8 cellular contexts compared by ENCODE assay signal in the genomic region with DNA sequence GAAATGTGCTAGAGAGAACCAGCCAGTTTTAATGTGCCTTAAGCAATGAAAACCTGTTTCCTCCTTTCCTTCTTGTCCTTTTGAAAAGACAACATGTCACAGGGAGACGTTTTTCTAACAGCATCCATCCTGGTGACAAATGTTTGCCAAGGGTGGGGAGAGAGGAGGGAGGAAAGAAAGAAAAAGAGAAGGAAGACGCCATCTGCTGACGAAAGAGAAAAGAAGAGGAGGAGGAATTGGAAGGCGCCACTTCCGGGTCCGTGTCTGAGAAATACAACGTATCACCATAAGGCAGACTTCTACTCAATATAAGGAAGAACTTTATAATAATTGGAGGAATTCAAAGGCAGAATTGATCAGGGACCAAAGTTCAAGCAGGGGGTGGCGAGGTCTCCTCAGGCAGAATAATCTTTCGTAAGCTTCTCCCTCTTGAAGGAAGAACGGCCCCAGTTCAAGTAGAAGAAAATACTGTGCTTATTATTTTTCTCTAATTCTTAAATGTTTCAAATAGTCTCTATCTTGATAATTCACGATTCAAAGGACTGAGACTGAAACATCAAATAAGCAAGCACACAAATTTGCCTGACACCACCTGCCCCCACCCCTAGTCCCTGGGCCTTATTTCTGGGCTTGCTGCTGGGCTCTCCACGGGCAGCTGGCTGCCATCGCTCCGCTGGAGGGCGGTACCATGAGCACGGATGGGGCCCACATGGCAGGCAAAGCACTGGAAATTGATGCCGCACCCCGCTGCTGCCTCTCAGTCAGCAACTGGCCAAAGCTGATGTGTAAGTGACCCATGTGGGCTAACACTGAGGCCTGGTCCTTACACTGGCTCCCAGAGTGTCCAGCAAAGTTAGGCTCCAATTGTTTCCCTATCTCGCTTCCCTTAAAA.
DNase-seq lines count a peak whose midpoint lies in the region; ATAC-seq and TF ChIP-seq lines count a peak whose summit lies in the region.

No MANE protein-coding gene starts in this region.

- H2AFZ ChIP-seq in OCI-LY7 (ENCODE audit: low read length) (no peak overlapping the region; the same call in 1 of the 2 replicates), osteoblast (ENCODE audit: low read length) (peak overlapping the region; percentile 63)

- H3K36me3 ChIP-seq in OCI-LY7 (ENCODE audit: insufficient read depth, low read length), result peaks cover 7% of the 10 kb centered on the region
- peaks cover 1% of the 10 kb centered on the region for H3K36me3 ChIP-seq in osteoblast (ENCODE audit: insufficient read depth, low read length)

- H3K9me3 ChIP-seq in OCI-LY7 (ENCODE audit: low read length) (no peaks in the 10 kb centered on the region), osteoblast (ENCODE audit: low read depth, low read length) (no peaks in the 10 kb centered on the region)

- no peaks in the 10 kb centered on the region for H3K9me2 ChIP-seq in OCI-LY7 (ENCODE audit: insufficient read depth, low read length)

- ATAC-seq in HG03135 (IDR thresholded peaks at IDR 0.05; ENCODE audit: unreplicated experiment), result peak; percentile 59
- peak; percentile 65 for ATAC-seq in foreskin keratinocyte
- ATAC-seq in HG03442 (IDR thresholded peaks at IDR 0.05; ENCODE audit: unreplicated experiment), result no peak

- H3K79me2 ChIP-seq in OCI-LY7 (ENCODE audit: insufficient read depth, low read depth, low read length) (peaks cover 13% of the 10 kb centered on the region; the same call in 1 of the 2 replicates), osteoblast (ENCODE audit: insufficient read depth, low read length) (peaks cover 84% of the 10 kb centered on the region)

- POLR2A ChIA-PET in OCI-LY7 (lab: Charles Lee), result interaction anchor here (0.7 kb wide), 1 partner anchor 108 kb away, joined by 3 read pairs; no protein-coding TSS in a partner anchor

- H3K4me2 ChIP-seq in OCI-LY7 (ENCODE audit: low read length), result peak overlapping the region; percentile 56
- H3K4me2 ChIP-seq in osteoblast (ENCODE audit: insufficient read depth, low read length), result peak overlapping the region; percentile 68

- H3K4me1 ChIP-seq in OCI-LY7 (ENCODE audit: insufficient read depth, low read length, poor library complexity, severe bottlenecking) (peaks cover 31% of the 10 kb centered on the region), foreskin keratinocyte (peaks cover 29% of the 10 kb centered on the region), osteoblast (ENCODE audit: insufficient read depth, low read length) (peaks cover 52% of the 10 kb centered on the region)

- H3K4me3 ChIP-seq in OCI-LY7 (ENCODE audit: low read depth, low read length, poor library complexity, severe bottlenecking), result no peak overlapping the region
- H3K4me3 ChIP-seq in osteoblast (ENCODE audit: insufficient read depth, low read length), result no peak overlapping the region

- BruUV-seq in OCI-LY7 (replicated peaks; lab: Mats Ljungman, UMichigan), result no TSS peak

- peak overlapping the region; percentile 52 for H3K4me3 Mint-ChIP-seq in activated naive CD4-positive, alpha-beta T cell treated with anti-CD3 and anti-CD28 coated beads for 36 hours

- DNase-seq in activated CD4-positive, alpha-beta T cell treated with anti-CD3 and anti-CD28 coated beads for 1 hour, result peak; percentile 37
- no peak for DNase-seq in activated CD4-positive, alpha-beta T cell treated with anti-CD3 and anti-CD28 coated beads, Interleukin-2, amount 50 U/mL, for 1 hour
- DNase-seq in OCI-LY7 (ENCODE audit: low spot score), result peak; percentile 48
- peak; percentile 80 for DNase-seq in activated naive CD4-positive, alpha-beta T cell treated with anti-CD3 and anti-CD28 coated beads for 36 hours
- DNase-seq in foreskin keratinocyte, result peak in 1 of 2 donors; percentile 68
- DNase-seq in osteoblast (ENCODE audit: insufficient read length, low spot score, missing footprints), result no peak

- TF ChIP-seq CTCF in OCI-LY7 (conservative IDR thresholded peaks at IDR 0.05; ENCODE audit: low read length) (peak; percentile 76), foreskin keratinocyte (conservative IDR thresholded peaks at IDR 0.05) (peak; percentile 89), osteoblast (IDR thresholded peaks at IDR 0.05; ENCODE audit: extremely low read depth, low read depth, low read length) (peak; percentile 68)

- H3K4me1 Mint-ChIP-seq in activated naive CD4-positive, alpha-beta T cell treated with anti-CD3 and anti-CD28 coated beads for 36 hours (ENCODE audit: low read depth), result peaks cover 86% of the 10 kb centered on the region

- H3K27ac Mint-ChIP-seq in activated naive CD4-positive, alpha-beta T cell treated with anti-CD3 and anti-CD28 coated beads for 36 hours, result peak overlapping the region; percentile 91

- peaks cover 17% of the 10 kb centered on the region for H3K36me3 Mint-ChIP-seq in activated naive CD4-positive, alpha-beta T cell treated with anti-CD3 and anti-CD28 coated beads for 36 hours (ENCODE audit: low read depth)

- H3K27ac ChIP-seq in OCI-LY7 (ENCODE audit: low read depth, low read length, poor library complexity, severe bottlenecking) (peak overlapping the region; percentile 9), foreskin keratinocyte (peak overlapping the region; percentile 58), osteoblast (ENCODE audit: low read depth, low read length) (peak overlapping the region; percentile 77)

- peaks cover 8% of the 10 kb centered on the region for H3K9me3 Mint-ChIP-seq in activated naive CD4-positive, alpha-beta T cell treated with anti-CD3 and anti-CD28 coated beads for 36 hours

- H4K20me1 ChIP-seq in OCI-LY7 (ENCODE audit: insufficient read depth, low read length), result peaks cover 4% of the 10 kb centered on the region; the same call in 1 of the 2 replicates
- peaks cover 7% of the 10 kb centered on the region for H4K20me1 ChIP-seq in osteoblast (ENCODE audit: insufficient read depth, low read length)

- H3K27me3 ChIP-seq in foreskin keratinocyte (no peaks in the 10 kb centered on the region), osteoblast (ENCODE audit: insufficient read depth, low read length) (no peaks in the 10 kb centered on the region)

- CTCF ChIA-PET in OCI-LY7 (lab: Charles Lee; ENCODE audit: unreplicated experiment), result no interaction called here
- CTCF ChIA-PET in activated naive CD4-positive, alpha-beta T cell treated with anti-CD3 and anti-CD28 coated beads for 36 hours (lab: Charles Lee), result interaction anchor here (0.6 to 3.0 kb wide), 19 partner anchors 11 to 110 kb away, joined by 3 to 32 read pairs (median 4); no protein-coding TSS in a partner anchor

- no peaks in the 10 kb centered on the region for H3K27me3 Mint-ChIP-seq in activated naive CD4-positive, alpha-beta T cell treated with anti-CD3 and anti-CD28 coated beads for 36 hours (ENCODE audit: low read depth)

- intact Hi-C loops in OCI-LY7 (cut with micrococcal nuclease; ENCODE audit: unreplicated experiment), result loop anchor here (1.0 kb wide), 1 partner anchor 110 kb away; no protein-coding TSS in a partner anchor
- intact Hi-C loops in activated naive CD4-positive, alpha-beta T cell treated with anti-CD3 and anti-CD28 coated beads for 36 hours (cut with micrococcal nuclease), result loop anchor here (1.0 kb wide), 4 partner anchors 25 to 132 kb away; no protein-coding TSS in a partner anchor

Comparison
In these comparisons a context has a peak if more than half of its experiments do, and no peak if none do; other contexts are left out.
1. DNase-seq: peak in activated CD4-positive, alpha-beta T cell treated with anti-CD3 and anti-CD28 coated beads for 1 hour (single experiment), OCI-LY7 (single experiment) and activated naive CD4-positive, alpha-beta T cell treated with anti-CD3 and anti-CD28 coated beads for 36 hours (single experiment); none in activated CD4-positive, alpha-beta T cell treated with anti-CD3 and anti-CD28 coated beads, Interleukin-2, amount 50 U/mL, for 1 hour (single experiment) and osteoblast (single experiment).
2. H3K27ac ChIP-seq: peak in every context shown above with its lines; median percentile 77 in osteoblast; 58 in foreskin keratinocyte; 9 in OCI-LY7.
3. Peak in every context shown above with its lines, with median percentiles within 50 percentile points of each other: CTCF ChIP-seq.